Comparison of ENCODE assay signal across 1 cellular context in genomic region chr14:22766457-22767322, GRCh38.
TF ChIP-seq lines count a peak whose summit lies in the region.

OXA1L (plus strand) TSS chr14:22766688; CDS start chr14:22766702, 14 bp downstream.

TF ChIP-seq in A549, 52 proteins besides CTCF, POLR2A, EP300 and RAD21 (continued from another document):
- TF ChIP-seq ATOH8 (CRISPR knock-in tag; IDR thresholded peaks at IDR 0.05; ENCODE audit: low read depth) (0 out of 2 replicates have a peak, but pooled peaks have one; percentile 54), HDAC2 (IDR thresholded peaks at IDR 0.05) (no peak), CEBPB (IDR thresholded peaks at IDR 0.05) (no peak; a peak in 1 of 4 replicates), ZC3H11A (IDR thresholded peaks at IDR 0.05) (no peak), RARB (CRISPR knock-in tag; IDR thresholded peaks at IDR 0.05) (no peak), FOXS1 (CRISPR knock-in tag; IDR thresholded peaks at IDR 0.05) (no peak), NPAS2 (CRISPR knock-in tag; IDR thresholded peaks at IDR 0.05; ENCODE audit: borderline replicate concordance) (no peak), E2F6 (IDR thresholded peaks at IDR 0.05; ENCODE audit: borderline replicate concordance, low read depth) (peak; percentile 96), PHF8 (IDR thresholded peaks at IDR 0.05; ENCODE audit: borderline replicate concordance, low read depth) (peak; percentile 62; the same call in 1 of the 2 replicates), MAFK (IDR thresholded peaks at IDR 0.05; ENCODE audit: partially characterized antibody) (no peak), HMGXB4 (CRISPR knock-in tag; IDR thresholded peaks at IDR 0.05; ENCODE audit: borderline replicate concordance) (no peak), MAX (IDR thresholded peaks at IDR 0.05) (peak; percentile 94), CHD4 (IDR thresholded peaks at IDR 0.05; ENCODE audit: borderline replicate concordance) (no peak), ZNF302 (CRISPR knock-in tag; IDR thresholded peaks at IDR 0.05) (no peak)
- TF ChIP-seq, protein P1, sequence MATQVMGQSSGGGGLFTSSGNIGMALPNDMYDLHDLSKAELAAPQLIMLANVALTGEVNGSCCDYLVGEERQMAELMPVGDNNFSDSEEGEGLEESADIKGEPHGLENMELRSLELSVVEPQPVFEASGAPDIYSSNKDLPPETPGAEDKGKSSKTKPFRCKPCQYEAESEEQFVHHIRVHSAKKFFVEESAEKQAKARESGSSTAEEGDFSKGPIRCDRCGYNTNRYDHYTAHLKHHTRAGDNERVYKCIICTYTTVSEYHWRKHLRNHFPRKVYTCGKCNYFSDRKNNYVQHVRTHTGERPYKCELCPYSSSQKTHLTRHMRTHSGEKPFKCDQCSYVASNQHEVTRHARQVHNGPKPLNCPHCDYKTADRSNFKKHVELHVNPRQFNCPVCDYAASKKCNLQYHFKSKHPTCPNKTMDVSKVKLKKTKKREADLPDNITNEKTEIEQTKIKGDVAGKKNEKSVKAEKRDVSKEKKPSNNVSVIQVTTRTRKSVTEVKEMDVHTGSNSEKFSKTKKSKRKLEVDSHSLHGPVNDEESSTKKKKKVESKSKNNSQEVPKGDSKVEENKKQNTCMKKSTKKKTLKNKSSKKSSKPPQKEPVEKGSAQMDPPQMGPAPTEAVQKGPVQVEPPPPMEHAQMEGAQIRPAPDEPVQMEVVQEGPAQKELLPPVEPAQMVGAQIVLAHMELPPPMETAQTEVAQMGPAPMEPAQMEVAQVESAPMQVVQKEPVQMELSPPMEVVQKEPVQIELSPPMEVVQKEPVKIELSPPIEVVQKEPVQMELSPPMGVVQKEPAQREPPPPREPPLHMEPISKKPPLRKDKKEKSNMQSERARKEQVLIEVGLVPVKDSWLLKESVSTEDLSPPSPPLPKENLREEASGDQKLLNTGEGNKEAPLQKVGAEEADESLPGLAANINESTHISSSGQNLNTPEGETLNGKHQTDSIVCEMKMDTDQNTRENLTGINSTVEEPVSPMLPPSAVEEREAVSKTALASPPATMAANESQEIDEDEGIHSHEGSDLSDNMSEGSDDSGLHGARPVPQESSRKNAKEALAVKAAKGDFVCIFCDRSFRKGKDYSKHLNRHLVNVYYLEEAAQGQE (IDR thresholded peaks at IDR 0.05): no peak
